In genomic region chr6:188821-189655, GRCh38 we compare ENCODE assay signal across 8 cellular contexts.
DNase-seq lines count a peak whose midpoint lies in the region; ATAC-seq and TF ChIP-seq lines count a peak whose summit lies in the region.

No MANE protein-coding gene starts in this region.

- no peak for TF ChIP-seq POLR2A in thyroid gland (IDR thresholded peaks at IDR 0.05)

- peak; percentile 51 for ATAC-seq in GM21619 (IDR thresholded peaks at IDR 0.05; ENCODE audit: unreplicated experiment)

- H3K27ac Mint-ChIP-seq in IgD-negative memory B cell: peak overlapping the region in 2 of 3 donors; percentile 2 to 23
- H3K27ac Mint-ChIP-seq in activated T-helper 2 cell treated with anti-CD3 and anti-CD28 coated beads, Interferon-gamma antibody, Interleukin-2, Interleukin-4, amounts not matched to agents 10 μg/mL and 5 μg/mL and 100 μg/mL, durations not matched to agents 14 hours and 24 hours and 36 hours: peak overlapping the region; percentile 71

- H3K4me3 Mint-ChIP-seq in IgD-negative memory B cell: peak overlapping the region in 1 of 4 donors; percentile 73
- peak overlapping the region; percentile 20 for H3K4me3 Mint-ChIP-seq in activated T-helper 2 cell treated with anti-CD3 and anti-CD28 coated beads, Interferon-gamma antibody, Interleukin-2, Interleukin-4, amounts not matched to agents 10 μg/mL and 5 μg/mL and 100 μg/mL, durations not matched to agents 14 hours and 24 hours and 36 hours (ENCODE audit: low read depth)

- H3K9me3 Mint-ChIP-seq in IgD-negative memory B cell: no peaks in the 10 kb centered on the region
- H3K9me3 Mint-ChIP-seq in activated T-helper 2 cell treated with anti-CD3 and anti-CD28 coated beads, Interferon-gamma antibody, Interleukin-2, Interleukin-4, amounts not matched to agents 10 μg/mL and 5 μg/mL and 100 μg/mL, durations not matched to agents 14 hours and 24 hours and 36 hours: no peaks in the 10 kb centered on the region

- H3K27me3 ChIP-seq in osteoblast (ENCODE audit: insufficient read depth, low read length) (no peaks in the 10 kb centered on the region), thyroid gland (no peaks in the 10 kb centered on the region)

- no peak overlapping the region for H3K4me2 ChIP-seq in osteoblast (ENCODE audit: insufficient read depth, low read length)

- H3K27ac ChIP-seq in osteoblast (ENCODE audit: low read depth, low read length) (no peak overlapping the region), thyroid gland (no peak overlapping the region)

- intact Hi-C loops in activated T-helper 2 cell treated with anti-CD3 and anti-CD28 coated beads, Interferon-gamma antibody, Interleukin-2, Interleukin-4, amounts not matched to agents 10 μg/mL and 5 μg/mL and 100 μg/mL, durations not matched to agents 14 hours and 24 hours and 36 hours (cut with micrococcal nuclease): loop anchor here (1.0 to 2.0 kb wide), 8 partner anchors 32 to 360 kb away; partner anchors contain the start of gene DUSP22
- intact Hi-C loops in thyroid gland (cut with DNase I): loop anchor here (5.0 kb wide), 1 partner anchor 528 kb away; no protein-coding TSS in a partner anchor

- WGBS in thyroid gland, 2 donors: 26 to 33% methylated on average over 10 to 13 of the region's 13 CpGs

- H3K4me1 ChIP-seq in osteoblast (ENCODE audit: insufficient read depth, low read length): no peaks in the 10 kb centered on the region
- H3K4me1 ChIP-seq in thyroid gland: peaks cover 0 to 3% of the 10 kb centered on the region in 2 donors

- H3K4me3 ChIP-seq in osteoblast (ENCODE audit: insufficient read depth, low read length) (no peak overlapping the region), thyroid gland (replicated peaks in 1 of 3) (no peak overlapping the region)

- peak; percentile 90 for TF ChIP-seq CTCF in osteoblast (IDR thresholded peaks at IDR 0.05; ENCODE audit: extremely low read depth, low read depth, low read length)
- peak; percentile 63 to 94 (median 81) for TF ChIP-seq CTCF in thyroid gland (IDR thresholded peaks at IDR 0.05)

- no peaks in the 10 kb centered on the region for H3K79me2 ChIP-seq in osteoblast (ENCODE audit: insufficient read depth, low read length)

- H3K36me3 ChIP-seq in osteoblast (ENCODE audit: insufficient read depth, low read length) (no peaks in the 10 kb centered on the region), thyroid gland (no peaks in the 10 kb centered on the region)

- no peaks in the 10 kb centered on the region for H4K20me1 ChIP-seq in osteoblast (ENCODE audit: insufficient read depth, low read length)

- peaks cover 35 to 41% (median 39%) of the 10 kb centered on the region in 3 donors for H3K4me1 Mint-ChIP-seq in IgD-negative memory B cell
- H3K4me1 Mint-ChIP-seq in activated T-helper 2 cell treated with anti-CD3 and anti-CD28 coated beads, Interferon-gamma antibody, Interleukin-2, Interleukin-4, amounts not matched to agents 10 μg/mL and 5 μg/mL and 100 μg/mL, durations not matched to agents 14 hours and 24 hours and 36 hours (ENCODE audit: low read depth): peaks cover 46% of the 10 kb centered on the region

- no peaks in the 10 kb centered on the region for H3K9me3 ChIP-seq in osteoblast (ENCODE audit: low read depth, low read length)
- no peaks in the 10 kb centered on the region for H3K9me3 ChIP-seq in thyroid gland

- H3K27me3 Mint-ChIP-seq in IgD-negative memory B cell: peaks cover 2% of the 10 kb centered on the region
- no peaks in the 10 kb centered on the region for H3K27me3 Mint-ChIP-seq in activated T-helper 2 cell treated with anti-CD3 and anti-CD28 coated beads, Interferon-gamma antibody, Interleukin-2, Interleukin-4, amounts not matched to agents 10 μg/mL and 5 μg/mL and 100 μg/mL, durations not matched to agents 14 hours and 24 hours and 36 hours (ENCODE audit: low read depth)

- H3K36me3 Mint-ChIP-seq in IgD-negative memory B cell: no peaks in the 10 kb centered on the region
- no peaks in the 10 kb centered on the region for H3K36me3 Mint-ChIP-seq in activated T-helper 2 cell treated with anti-CD3 and anti-CD28 coated beads, Interferon-gamma antibody, Interleukin-2, Interleukin-4, amounts not matched to agents 10 μg/mL and 5 μg/mL and 100 μg/mL, durations not matched to agents 14 hours and 24 hours and 36 hours (ENCODE audit: low read depth)

- peak overlapping the region; percentile 18 for H2AFZ ChIP-seq in osteoblast (ENCODE audit: low read length)

- DNase-seq in Daoy (ENCODE audit: low read depth) (peak; percentile 89), RPMI7951 (ENCODE audit: low read depth) (peak; percentile 61), foreskin melanocyte (peak; percentile 80), osteoblast (ENCODE audit: insufficient read length, low spot score, missing footprints) (peak; percentile 96), thyroid gland (peak; percentile 88 to 91)
- peak; percentile 77 for DNase-seq in activated T-helper 2 cell treated with anti-CD3 and anti-CD28 coated beads, Interferon-gamma antibody, Interleukin-2, Interleukin-4, amounts not matched to agents 10 μg/mL and 5 μg/mL and 100 μg/mL, durations not matched to agents 14 hours and 24 hours and 36 hours (ENCODE audit: low spot score)
